In the genomic region with DNA sequence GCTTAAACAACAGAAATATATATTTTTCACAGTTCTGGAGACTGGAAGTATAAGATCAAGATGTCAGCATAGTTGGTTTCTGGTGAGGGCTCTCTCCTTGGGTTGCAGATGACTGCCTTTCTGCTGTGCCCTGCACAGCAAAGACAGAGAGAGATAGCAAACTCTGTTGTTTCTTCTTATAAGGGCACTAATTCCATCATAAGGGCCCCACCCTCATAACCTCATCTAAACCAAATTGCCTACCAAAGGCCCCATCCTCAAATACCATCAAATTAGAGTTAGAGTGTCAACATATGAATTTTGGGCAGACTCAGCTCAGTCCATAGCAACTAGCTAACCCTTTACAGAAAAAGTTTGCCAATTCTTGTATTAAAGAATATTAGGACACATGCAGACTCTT, we compare ENCODE assay signal across 30 cellular contexts.
"Had no signal": no experiment of that assay in that cellular context is flagged by ENCODE, and none has a peak within 500 bp of the region (broad histone marks: within the 10 kb centered on the region; RNA-seq: fewer than 3 reads in every experiment).

No MANE protein-coding gene starts in this region.

- H3K9me3 Mint-ChIP-seq: activated naive CD4-positive, alpha-beta T cell treated with anti-CD3 and anti-CD28 coated beads for 36 hours; activated naive CD4-positive, alpha-beta T cell treated with anti-CD3 and anti-CD28 coated beads, Interleukin-2, amount 50 U/mL, for 24 hours; activated naive CD8-positive, alpha-beta T cell treated with anti-CD3 and anti-CD28 coated beads for 36 hours; activated T-helper 1 cell treated with anti-CD3 and anti-CD28 coated beads, Interleukin-12 subunit alpha, Interleukin-12 subunit beta, Interleukin-2, Interleukin-4 antibody, amounts not matched to agents 30 ng/mL and 10 ng/mL and 1 ng/mL, durations not matched to agents 14 hours and 24 hours and 36 hours had no signal

- H3K27me3 ChIP-seq: adrenal gland, body of pancreas, gastrocnemius medialis had no signal

- H3K36me3 Mint-ChIP-seq: activated CD4-positive, alpha-beta memory T cell treated with anti-CD3 and anti-CD28 coated beads for 36 hours; activated naive CD8-positive, alpha-beta T cell treated with anti-CD3 and anti-CD28 coated beads for 36 hours had no signal

- H3K4me3 ChIP-seq: adrenal gland, body of pancreas, gastrocnemius medialis had no signal

- ATAC-seq: activated CD4-positive, alpha-beta T cell treated with anti-CD3 and anti-CD28 coated beads for 36 hours; activated CD8-positive, alpha-beta memory T cell treated with anti-CD3 and anti-CD28 coated beads, Interleukin-2, amount 10 ng/mL, durations not matched to agents 7 days and 5 days; activated CD8-positive, alpha-beta T cell treated with anti-CD3 and anti-CD28 coated beads, Interleukin-2, amount 10 ng/mL, durations not matched to agents 7 days and 5 days; activated naive CD8-positive, alpha-beta T cell treated with anti-CD3 and anti-CD28 coated beads, Interleukin-2, amount 50 U/mL, for 24 hours; body of pancreas; gastrocnemius medialis had no signal

- H3K27ac Mint-ChIP-seq: activated CD4-positive, alpha-beta memory T cell treated with anti-CD3 and anti-CD28 coated beads for 36 hours; activated CD4-positive, alpha-beta T cell treated with anti-CD3 and anti-CD28 coated beads for 36 hours; activated CD4-positive, alpha-beta T cell treated with anti-CD3 and anti-CD28 coated beads, Interleukin-2, amount 10 ng/mL, durations not matched to agents 24 days and 14 days; activated CD8-positive, alpha-beta memory T cell treated with anti-CD3 and anti-CD28 coated beads, Interleukin-2, amount 10 ng/mL, durations not matched to agents 7 days and 5 days; activated CD8-positive, alpha-beta T cell treated with anti-CD3 and anti-CD28 coated beads, Interleukin-2, amount 10 ng/mL, durations not matched to agents 7 days and 5 days; activated naive CD4-positive, alpha-beta T cell treated with anti-CD3 and anti-CD28 coated beads for 36 hours; activated naive CD4-positive, alpha-beta T cell treated with anti-CD3 and anti-CD28 coated beads, Interleukin-2, amount 50 U/mL, for 24 hours; activated naive CD8-positive, alpha-beta T cell treated with anti-CD3 and anti-CD28 coated beads for 36 hours; activated naive CD8-positive, alpha-beta T cell treated with anti-CD3 and anti-CD28 coated beads, Interleukin-2, amount 50 U/mL, for 24 hours; activated T-helper 1 cell treated with anti-CD3 and anti-CD28 coated beads, Interleukin-12 subunit alpha, Interleukin-12 subunit beta, Interleukin-2, Interleukin-4 antibody, amounts not matched to agents 30 ng/mL and 10 ng/mL and 1 ng/mL, durations not matched to agents 14 hours and 24 hours and 36 hours; activated T-helper 2 cell treated with anti-CD3 and anti-CD28 coated beads, Interferon-gamma antibody, Interleukin-2, Interleukin-4, amounts not matched to agents 10 μg/mL and 5 μg/mL and 100 μg/mL, durations not matched to agents 14 hours and 24 hours and 36 hours had no signal

- FAIRE-seq: colon, endometrium, endothelial cell of umbilical vein had no signal

- DNase-seq: activated CD4-positive, alpha-beta memory T cell treated with anti-CD3 and anti-CD28 coated beads for 36 hours; activated CD4-positive, alpha-beta T cell treated with anti-CD3 and anti-CD28 coated beads for 36 hours; activated CD4-positive, alpha-beta T cell treated with anti-CD3 and anti-CD28 coated beads, Interleukin-2, amount 10 ng/mL, durations not matched to agents 24 days and 14 days; activated CD4-positive, CD25-positive, alpha-beta regulatory T cell; activated CD4-positive, CD25-positive, alpha-beta regulatory T cell treated with anti-CD3 and anti-CD28 coated beads, Interleukin-2, amount 50 U/mL, for 72 hours; activated CD8-positive, alpha-beta memory T cell treated with anti-CD3 and anti-CD28 coated beads, Interleukin-2, amount 10 ng/mL, durations not matched to agents 7 days and 5 days; activated CD8-positive, alpha-beta memory T cell treated with anti-CD3 and anti-CD28 coated beads, Interleukin-2, amount 50 U/mL, for 4 hours; activated CD8-positive, alpha-beta T cell treated with anti-CD3 and anti-CD28 coated beads, Interleukin-2, amount 10 ng/mL, durations not matched to agents 7 days and 5 days; activated effector memory CD4-positive, alpha-beta T cell treated with anti-CD3 and anti-CD28 coated beads, Interleukin-2, amount 50 U/mL, for 16 hours; activated naive CD4-positive, alpha-beta T cell treated with anti-CD3 and anti-CD28 coated beads for 36 hours; activated naive CD8-positive, alpha-beta T cell treated with anti-CD3 and anti-CD28 coated beads for 36 hours; activated naive CD8-positive, alpha-beta T cell treated with anti-CD3 and anti-CD28 coated beads, Interleukin-2, amount 50 U/mL, for 24 hours; activated T-cell treated with anti-CD3 and anti-CD28 coated beads, Interleukin-2, amount 50 U/mL, for 1 hour; activated T-cell treated with anti-CD3 and anti-CD28 coated beads, Interleukin-2, amount 50 U/mL, for 48 hours; adrenal gland; amygdala; aorta; body of pancreas; caudate nucleus; effector CD8-positive, alpha-beta T cell; foreskin fibroblast; gastrocnemius medialis; T-helper 2 cell had no signal

- H3K36me3 ChIP-seq: adrenal gland, gastrocnemius medialis had no signal

- H3K27me3 Mint-ChIP-seq: activated CD4-positive, alpha-beta memory T cell treated with anti-CD3 and anti-CD28 coated beads for 36 hours; activated CD4-positive, alpha-beta T cell treated with anti-CD3 and anti-CD28 coated beads for 36 hours; activated CD4-positive, alpha-beta T cell treated with anti-CD3 and anti-CD28 coated beads, Interleukin-2, amount 10 ng/mL, durations not matched to agents 24 days and 14 days; activated CD8-positive, alpha-beta memory T cell treated with anti-CD3 and anti-CD28 coated beads, Interleukin-2, amount 10 ng/mL, durations not matched to agents 7 days and 5 days; activated naive CD4-positive, alpha-beta T cell treated with anti-CD3 and anti-CD28 coated beads, Interleukin-2, amount 50 U/mL, for 24 hours; activated naive CD8-positive, alpha-beta T cell treated with anti-CD3 and anti-CD28 coated beads for 36 hours had no signal

- H3K9me3 ChIP-seq: adrenal gland, gastrocnemius medialis had no signal

- H3K4me1 ChIP-seq: adrenal gland, body of pancreas, gastrocnemius medialis had no signal

- H3K4me3 Mint-ChIP-seq: activated CD4-positive, alpha-beta memory T cell treated with anti-CD3 and anti-CD28 coated beads for 36 hours; activated CD4-positive, alpha-beta T cell treated with anti-CD3 and anti-CD28 coated beads for 36 hours; activated CD4-positive, alpha-beta T cell treated with anti-CD3 and anti-CD28 coated beads, Interleukin-2, amount 10 ng/mL, durations not matched to agents 24 days and 14 days; activated CD8-positive, alpha-beta memory T cell treated with anti-CD3 and anti-CD28 coated beads, Interleukin-2, amount 10 ng/mL, durations not matched to agents 7 days and 5 days; activated CD8-positive, alpha-beta T cell treated with anti-CD3 and anti-CD28 coated beads, Interleukin-2, amount 10 ng/mL, durations not matched to agents 7 days and 5 days; activated naive CD4-positive, alpha-beta T cell treated with anti-CD3 and anti-CD28 coated beads for 36 hours; activated naive CD4-positive, alpha-beta T cell treated with anti-CD3 and anti-CD28 coated beads, Interleukin-2, amount 50 U/mL, for 24 hours; activated naive CD8-positive, alpha-beta T cell treated with anti-CD3 and anti-CD28 coated beads for 36 hours; activated naive CD8-positive, alpha-beta T cell treated with anti-CD3 and anti-CD28 coated beads, Interleukin-2, amount 50 U/mL, for 24 hours; activated T-helper 1 cell treated with anti-CD3 and anti-CD28 coated beads, Interleukin-12 subunit alpha, Interleukin-12 subunit beta, Interleukin-2, Interleukin-4 antibody, amounts not matched to agents 30 ng/mL and 10 ng/mL and 1 ng/mL, durations not matched to agents 14 hours and 24 hours and 36 hours had no signal

- H3K27ac ChIP-seq: adrenal gland, body of pancreas, epithelial cell of prostate, gastrocnemius medialis had no signal
